In the genomic region with DNA sequence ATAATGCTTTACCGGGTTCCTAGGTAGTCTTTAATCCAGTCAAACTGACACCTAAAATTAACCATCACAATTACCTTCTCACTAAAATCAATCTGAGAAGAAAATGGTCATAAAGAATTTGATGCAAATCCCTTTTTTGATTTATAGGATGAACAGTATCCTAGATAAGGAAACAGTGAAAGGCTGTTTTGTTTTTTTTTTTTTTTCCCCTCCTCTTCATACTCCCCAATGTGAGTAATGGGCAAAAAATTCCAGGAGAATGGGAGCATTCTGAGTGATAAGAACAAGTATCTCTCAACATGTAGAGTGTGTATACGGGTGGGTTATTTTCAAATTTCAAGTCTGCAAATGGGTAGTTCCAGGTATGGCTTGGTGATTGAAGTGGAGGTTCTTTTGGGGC, we compare ENCODE assay signal across 22 cellular contexts. TPM values are rescaled to one million over a fixed set of nuclear protein-coding genes. Genes with fewer than 3 reads are reported as not detected.
A peak's percentile ranks its signal among the peaks of the same experiment; 100 is the strongest.
DNase-seq lines count a peak whose midpoint lies in the region; TF ChIP-seq lines count a peak whose summit lies in the region.
"Had no signal": no experiment of that assay in that cellular context is flagged by ENCODE, and none has a peak within 500 bp of the region (broad histone marks: within the 10 kb centered on the region; RNA-seq: fewer than 3 reads in every experiment).

No MANE protein-coding gene starts in this region.

- WGBS in tibial nerve, 2 donors: 81 to 90% methylated on average over 2 of the region's 2 CpGs

- H3K27me3 Mint-ChIP-seq in T-helper 2 cell treated with Interferon-gamma antibody and Interleukin-4, amounts not matched to agents 5 μg/mL and 100 μg/mL, for 36 hours (ENCODE audit: low read depth): no peaks in the 10 kb centered on the region
- no peaks in the 10 kb centered on the region for H3K27me3 Mint-ChIP-seq in activated T-helper 2 cell treated with anti-CD3 and anti-CD28 coated beads, Interferon-gamma antibody, Interleukin-2, Interleukin-4, amounts not matched to agents 10 μg/mL and 5 μg/mL and 100 μg/mL, durations not matched to agents 14 hours and 24 hours and 36 hours (ENCODE audit: low read depth)

- H3K27ac Mint-ChIP-seq in T-helper 2 cell treated with Interferon-gamma antibody and Interleukin-4, amounts not matched to agents 5 μg/mL and 100 μg/mL, for 36 hours: peak overlapping the region; percentile 34
- H3K27ac Mint-ChIP-seq in activated T-helper 2 cell treated with anti-CD3 and anti-CD28 coated beads, Interferon-gamma antibody, Interleukin-2, Interleukin-4, amounts not matched to agents 10 μg/mL and 5 μg/mL and 100 μg/mL, durations not matched to agents 14 hours and 24 hours and 36 hours: peak overlapping the region; percentile 5

- no peaks in the 10 kb centered on the region for H3K9me3 Mint-ChIP-seq in T-helper 2 cell treated with Interferon-gamma antibody and Interleukin-4, amounts not matched to agents 5 μg/mL and 100 μg/mL, for 36 hours
- no peaks in the 10 kb centered on the region for H3K9me3 Mint-ChIP-seq in activated T-helper 2 cell treated with anti-CD3 and anti-CD28 coated beads, Interferon-gamma antibody, Interleukin-2, Interleukin-4, amounts not matched to agents 10 μg/mL and 5 μg/mL and 100 μg/mL, durations not matched to agents 14 hours and 24 hours and 36 hours

- no peak overlapping the region for H3K27ac ChIP-seq in tibial nerve
- H3K27ac ChIP-seq: C4-2B had no signal

- H3K4me3 ChIP-seq in tibial nerve: no peak overlapping the region
- H3K4me3 ChIP-seq: K562 had no signal

- H3K4me1 Mint-ChIP-seq in T-helper 2 cell treated with Interferon-gamma antibody and Interleukin-4, amounts not matched to agents 5 μg/mL and 100 μg/mL, for 36 hours (ENCODE audit: low read depth): peaks cover 53% of the 10 kb centered on the region
- peaks cover 60% of the 10 kb centered on the region for H3K4me1 Mint-ChIP-seq in activated T-helper 2 cell treated with anti-CD3 and anti-CD28 coated beads, Interferon-gamma antibody, Interleukin-2, Interleukin-4, amounts not matched to agents 10 μg/mL and 5 μg/mL and 100 μg/mL, durations not matched to agents 14 hours and 24 hours and 36 hours (ENCODE audit: low read depth)

- no peaks in the 10 kb centered on the region for H3K9me3 ChIP-seq in tibial nerve
- H3K9me3 ChIP-seq: SK-N-SH had no signal

- no peak overlapping the region for H3K4me3 Mint-ChIP-seq in T-helper 2 cell treated with Interferon-gamma antibody and Interleukin-4, amounts not matched to agents 5 μg/mL and 100 μg/mL, for 36 hours
- no peak overlapping the region for H3K4me3 Mint-ChIP-seq in activated T-helper 2 cell treated with anti-CD3 and anti-CD28 coated beads, Interferon-gamma antibody, Interleukin-2, Interleukin-4, amounts not matched to agents 10 μg/mL and 5 μg/mL and 100 μg/mL, durations not matched to agents 14 hours and 24 hours and 36 hours (ENCODE audit: low read depth)

- no peak for DNase-seq in T-helper 2 cell treated with Interferon-gamma antibody and Interleukin-4, amounts not matched to agents 5 μg/mL and 100 μg/mL, for 36 hours (ENCODE audit: low spot score)
- DNase-seq in T-helper 2 cell (no peak), A172 (ENCODE audit: low spot score) (peak; percentile 8), EL (peak; percentile 12), tibial nerve (ENCODE audit: low spot score in 2 of 2) (no peak), NCI-H1417 treated with DMSO at 0.1 percent for 48 hours (lab: John Stamatoyannopoulos, UW) (no peak)
- DNase-seq in activated T-helper 2 cell treated with anti-CD3 and anti-CD28 coated beads, Interferon-gamma antibody, Interleukin-2, Interleukin-4, amounts not matched to agents 10 μg/mL and 5 μg/mL and 100 μg/mL, durations not matched to agents 14 hours and 24 hours and 36 hours (ENCODE audit: low spot score): no peak
- DNase-seq: 8988T; COR-L47; DMS79; MM.1S; NCI-H1048; NCI-H1436 treated with DMSO at 0.1 percent for 48 hours; NCI-H1930; NCI-H510A; NCI-H774; NK-92 treated with Interleukin-12 subunit alpha and Interleukin-12 subunit beta, amount 100 ng/mL, for 24 hours; SIG-M5; SK-N-SH had no signal

- no peak for TF ChIP-seq EP300 in tibial nerve (IDR thresholded peaks at IDR 0.05)

- H3K36me3 Mint-ChIP-seq in T-helper 2 cell treated with Interferon-gamma antibody and Interleukin-4, amounts not matched to agents 5 μg/mL and 100 μg/mL, for 36 hours (ENCODE audit: low read depth): peaks cover 33% of the 10 kb centered on the region
- H3K36me3 Mint-ChIP-seq in activated T-helper 2 cell treated with anti-CD3 and anti-CD28 coated beads, Interferon-gamma antibody, Interleukin-2, Interleukin-4, amounts not matched to agents 10 μg/mL and 5 μg/mL and 100 μg/mL, durations not matched to agents 14 hours and 24 hours and 36 hours (ENCODE audit: low read depth): peaks cover 89% of the 10 kb centered on the region

- no peak for TF ChIP-seq CTCF in tibial nerve (IDR thresholded peaks at IDR 0.05)

- H3K36me3 ChIP-seq in tibial nerve: no peaks in the 10 kb centered on the region

- intact Hi-C loops in activated T-helper 2 cell treated with anti-CD3 and anti-CD28 coated beads, Interferon-gamma antibody, Interleukin-2, Interleukin-4, amounts not matched to agents 10 μg/mL and 5 μg/mL and 100 μg/mL, durations not matched to agents 14 hours and 24 hours and 36 hours (cut with micrococcal nuclease): loop anchor here (10.0 kb wide), 1 partner anchor 296 kb away; a partner anchor contains a TSS

- no peak for TF ChIP-seq POLR2A in tibial nerve (IDR thresholded peaks at IDR 0.05)

- H3K27me3 ChIP-seq in tibial nerve: no peaks in the 10 kb centered on the region

- no peaks in the 10 kb centered on the region for H3K4me1 ChIP-seq in tibial nerve

RNA-seq across cellular contexts. Expression of a gene that starts 28.4 kb away (rescaled TPM):
- 4.6 and 6.5 TPM in 2 replicates for total RNA-seq in A172 (2014; rRNA removed; shearing (Covaris generic))
- total RNA-seq in activated T-helper 2 cell treated with anti-CD3 and anti-CD28 coated beads, Interferon-gamma antibody, Interleukin-2, Interleukin-4, amounts not matched to agents 10 μg/mL and 5 μg/mL and 100 μg/mL, durations not matched to agents 14 hours and 24 hours and 36 hours: 159 and 166 TPM in 2 replicates
- total RNA-seq in tibial nerve: 10 to 100 TPM; 27.5 to 37.2 (median 30.6) TPM
- total RNA-seq: HepG2 had no signal

Comparison
In these comparisons a context has a peak if more than half of its experiments do, and no peak if none do; other contexts are left out.
1. DNase-seq: peak in A172 (single experiment) and EL (single experiment); none in T-helper 2 cell treated with Interferon-gamma antibody and Interleukin-4, amounts not matched to agents 5 μg/mL and 100 μg/mL, for 36 hours (single experiment), T-helper 2 cell (0 of 5), activated T-helper 2 cell treated with anti-CD3 and anti-CD28 coated beads, Interferon-gamma antibody, Interleukin-2, Interleukin-4, amounts not matched to agents 10 μg/mL and 5 μg/mL and 100 μg/mL, durations not matched to agents 14 hours and 24 hours and 36 hours (single experiment), tibial nerve (0 of 2) and NCI-H1417 treated with DMSO at 0.1 percent for 48 hours (single experiment).